19 cellular contexts compared by ENCODE assay signal in genomic region chr11:3087373-3087772, GRCh38.
"Had no signal": no experiment of that assay in that cellular context is flagged by ENCODE, and none has a peak within 500 bp of the region (broad histone marks: within the 10 kb centered on the region; RNA-seq: fewer than 3 reads in every experiment).

No MANE protein-coding gene starts in this region.

- H3K27me3 ChIP-seq: sigmoid colon, stomach had no signal

- H3K27ac ChIP-seq: coronary artery, sigmoid colon, skin epidermis, stomach, thoracic aorta, transverse colon had no signal

- DNase-seq: effector CD4-positive, alpha-beta T cell; endodermal cell; erythroblast; foreskin melanocyte; hippocampal formation; kidney glomerular epithelial cell; mucosa of descending colon; naive thymus-derived CD8-positive, alpha-beta T cell; sigmoid colon; stimulated activated CD4-positive, alpha-beta T cell treated with anti-CD3 and anti-CD28 coated beads, Interleukin-2, amount 100 ng/mL, for 24 hours; stimulated activated CD4-positive, alpha-beta T cell treated with anti-CD3 and anti-CD28 coated beads, Interleukin-4, amount 100 ng/mL, for 4 hours; stimulated activated naive CD4-positive, alpha-beta T cell; stomach; substantia nigra; transverse colon had no signal

- H3K4me3 ChIP-seq: coronary artery, mucosa of descending colon, sigmoid colon, skin epidermis, stomach, thoracic aorta, transverse colon had no signal

- ATAC-seq: naive thymus-derived CD8-positive, alpha-beta T cell had no signal

- FAIRE-seq: endothelial cell of umbilical vein had no signal

- H3K9me3 ChIP-seq: mucosa of descending colon, sigmoid colon, stomach, thoracic aorta, transverse colon had no signal

- H3K36me3 ChIP-seq: transverse colon had no signal
